ENCODE assay signal across 1 cellular context in genomic region chr5:132459983-132460834, GRCh38.
TF ChIP-seq lines count a peak whose summit lies in the region.

No MANE protein-coding gene starts in this region.

TF ChIP-seq in K562, 482 proteins besides CTCF, POLR2A, EP300 and RAD21 (continued from another document and continues in another):
- TF ChIP-seq ZBTB9 (CRISPR knock-in tag; IDR thresholded peaks at IDR 0.05) (no peak), PRDM10 (IDR thresholded peaks at IDR 0.05; ENCODE audit: partially characterized antibody) (peak; percentile 87), ZMIZ1 (IDR thresholded peaks at IDR 0.05; ENCODE audit: low read depth in 2 of 2, low read length in 2 of 2) (no peak), ZNF583 (CRISPR knock-in tag; IDR thresholded peaks at IDR 0.05) (0 out of 2 replicates have a peak, but pooled peaks have one; percentile 20), SOX6 (IDR thresholded peaks at IDR 0.05) (no peak), ZBTB40 (IDR thresholded peaks at IDR 0.05) (no peak), ZBTB40 (CRISPR knock-in tag; IDR thresholded peaks at IDR 0.05) (no peak), ZNF395 (CRISPR knock-in tag; IDR thresholded peaks at IDR 0.05) (peak; percentile 14; the same call in 1 of the 2 replicates), NBN (IDR thresholded peaks at IDR 0.05; ENCODE audit: low read depth) (no peak), ATF4 (CRISPR knock-in tag; IDR thresholded peaks at IDR 0.05) (no peak), ZNF280B (CRISPR knock-in tag; IDR thresholded peaks at IDR 0.05) (no peak), SMARCA5 (IDR thresholded peaks at IDR 0.05) (peak; percentile 46; the same call in 1 of the 2 replicates), NFIC (IDR thresholded peaks at IDR 0.05) (peak; percentile 49; the same call in 1 of the 2 replicates), ZNF263 (CRISPR knock-in tag; IDR thresholded peaks at IDR 0.05; ENCODE audit: borderline replicate concordance) (no peak), GABPB1 (CRISPR knock-in tag; IDR thresholded peaks at IDR 0.05) (0 out of 2 replicates have a peak, but pooled peaks have one; percentile 36), CREBBP (IDR thresholded peaks at IDR 0.05; ENCODE audit: low read depth, low read length) (no peak), MAFG (tag; conservative IDR thresholded peaks at IDR 0.05) (0 out of 2 replicates have a peak, but pooled peaks have one; percentile 35), CREB3 (tag; conservative IDR thresholded peaks at IDR 0.05; ENCODE audit: low read depth) (peak; percentile 63), ZFP91 (CRISPR knock-in tag; IDR thresholded peaks at IDR 0.05) (0 out of 2 replicates have a peak, but pooled peaks have one; percentile 48), ID3 (CRISPR knock-in tag; IDR thresholded peaks at IDR 0.05) (no peak), ID3 (tag; IDR thresholded peaks at IDR 0.05) (0 out of 2 replicates have a peak, but pooled peaks have one; percentile 4), FOSL1 (tag; conservative IDR thresholded peaks at IDR 0.05) (0 out of 2 replicates have a peak, but pooled peaks have one; percentile 42), ZNF584 (CRISPR knock-in tag; IDR thresholded peaks at IDR 0.05; ENCODE audit: low read depth) (peak; percentile 48), STAG1 (CRISPR knock-in tag; IDR thresholded peaks at IDR 0.05; ENCODE audit: borderline replicate concordance) (no peak), MXI1 (IDR thresholded peaks at IDR 0.05; ENCODE audit: low read depth, low read length) (no peak), CAMTA2 (CRISPR knock-in tag; conservative IDR thresholded peaks at IDR 0.05) (no peak), DMBX1 (CRISPR knock-in tag; IDR thresholded peaks at IDR 0.05; ENCODE audit: borderline replicate concordance) (peak; percentile 32; the same call in 1 of the 2 replicates), CREM (IDR thresholded peaks at IDR 0.05; ENCODE audit: low read depth) (0 out of 2 replicates have a peak, but pooled peaks have one; percentile 5)
